In the genomic region with DNA sequence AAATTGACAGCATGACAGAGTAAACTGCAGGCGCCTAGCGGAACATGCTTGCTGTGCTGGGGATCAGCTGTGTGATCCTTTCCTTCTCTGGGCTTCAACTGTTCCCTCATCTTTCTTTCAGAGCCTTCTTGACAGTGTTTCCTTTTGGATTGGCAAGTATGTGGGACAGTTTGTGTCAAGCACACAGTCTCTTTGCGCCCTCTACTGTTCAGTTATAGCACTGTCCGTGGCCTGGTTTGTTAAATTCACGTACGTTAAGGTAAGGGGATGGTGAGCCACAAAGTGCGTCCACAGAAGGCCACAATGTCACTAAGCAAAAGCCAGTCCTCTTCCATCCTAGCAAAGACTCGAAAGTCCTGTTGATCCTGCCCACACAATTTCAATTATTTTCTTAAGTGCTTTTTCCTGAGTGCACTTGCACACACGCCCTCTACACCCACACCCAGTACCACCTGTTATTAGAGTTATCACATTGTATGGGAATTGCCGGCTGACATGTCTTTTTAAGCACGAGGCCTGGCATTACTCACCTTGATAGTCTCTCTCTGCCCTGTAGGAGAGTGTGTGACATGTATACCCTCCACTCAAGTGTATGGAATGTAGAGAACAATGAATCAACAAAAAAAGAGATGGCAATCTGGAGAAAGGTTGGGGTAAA, we compare ENCODE assay signal across 1 cellular context.
TF ChIP-seq lines count a peak whose summit lies in the region.

No MANE protein-coding gene starts in this region.

TF ChIP-seq in K562, 482 proteins besides CTCF, POLR2A, EP300 and RAD21 (continued from another document):
- TF ChIP-seq, protein P1, sequence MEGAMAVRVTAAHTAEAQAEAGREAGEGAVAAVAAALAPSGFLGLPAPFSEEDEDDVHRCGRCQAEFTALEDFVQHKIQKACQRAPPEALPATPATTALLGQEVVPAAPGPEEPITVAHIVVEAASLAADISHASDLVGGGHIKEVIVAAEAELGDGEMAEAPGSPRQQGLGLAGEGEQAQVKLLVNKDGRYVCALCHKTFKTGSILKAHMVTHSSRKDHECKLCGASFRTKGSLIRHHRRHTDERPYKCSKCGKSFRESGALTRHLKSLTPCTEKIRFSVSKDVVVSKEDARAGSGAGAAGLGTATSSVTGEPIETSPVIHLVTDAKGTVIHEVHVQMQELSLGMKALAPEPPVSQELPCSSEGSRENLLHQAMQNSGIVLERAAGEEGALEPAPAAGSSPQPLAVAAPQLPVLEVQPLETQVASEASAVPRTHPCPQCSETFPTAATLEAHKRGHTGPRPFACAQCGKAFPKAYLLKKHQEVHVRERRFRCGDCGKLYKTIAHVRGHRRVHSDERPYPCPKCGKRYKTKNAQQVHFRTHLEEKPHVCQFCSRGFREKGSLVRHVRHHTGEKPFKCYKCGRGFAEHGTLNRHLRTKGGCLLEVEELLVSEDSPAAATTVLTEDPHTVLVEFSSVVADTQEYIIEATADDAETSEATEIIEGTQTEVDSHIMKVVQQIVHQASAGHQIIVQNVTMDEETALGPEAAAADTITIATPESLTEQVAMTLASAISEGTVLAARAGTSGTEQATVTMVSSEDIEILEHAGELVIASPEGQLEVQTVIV (CRISPR knock-in tag; IDR thresholded peaks at IDR 0.05; ENCODE audit: borderline replicate concordance) = no peak
- TF ChIP-seq SLC30A9 (CRISPR knock-in tag; IDR thresholded peaks at IDR 0.05) (no peak), CCNT2 (IDR thresholded peaks at IDR 0.05; ENCODE audit: borderline replicate concordance, extremely low read depth, insufficient read length, low read depth, low read length) (no peak), ZFP1 (CRISPR knock-in tag; IDR thresholded peaks at IDR 0.05) (no peak), STAG1 (CRISPR knock-in tag; IDR thresholded peaks at IDR 0.05; ENCODE audit: borderline replicate concordance) (peak; percentile 66; the same call in 1 of the 2 replicates)
- TF ChIP-seq, protein P2, sequence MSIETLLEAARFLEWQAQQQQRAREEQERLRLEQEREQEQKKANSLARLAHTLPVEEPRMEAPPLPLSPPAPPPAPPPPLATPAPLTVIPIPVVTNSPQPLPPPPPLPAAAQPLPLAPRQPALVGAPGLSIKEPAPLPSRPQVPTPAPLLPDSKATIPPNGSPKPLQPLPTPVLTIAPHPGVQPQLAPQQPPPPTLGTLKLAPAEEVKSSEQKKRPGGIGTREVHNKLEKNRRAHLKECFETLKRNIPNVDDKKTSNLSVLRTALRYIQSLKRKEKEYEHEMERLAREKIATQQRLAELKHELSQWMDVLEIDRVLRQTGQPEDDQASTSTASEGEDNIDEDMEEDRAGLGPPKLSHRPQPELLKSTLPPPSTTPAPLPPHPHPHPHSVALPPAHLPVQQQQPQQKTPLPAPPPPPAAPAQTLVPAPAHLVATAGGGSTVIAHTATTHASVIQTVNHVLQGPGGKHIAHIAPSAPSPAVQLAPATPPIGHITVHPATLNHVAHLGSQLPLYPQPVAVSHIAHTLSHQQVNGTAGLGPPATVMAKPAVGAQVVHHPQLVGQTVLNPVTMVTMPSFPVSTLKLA (conservative IDR thresholded peaks at IDR 0.05) = no peak
